ENCODE assay signal across 1 cellular context in genomic region chr19:45764947-45765346, GRCh38.
TF ChIP-seq lines count a peak whose summit lies in the region.

No MANE protein-coding gene starts in this region.

TF ChIP-seq in neural cell, 6 proteins besides CTCF, POLR2A, EP300 and RAD21 (continued from another document):
- no peak for TF ChIP-seq SMC3 (conservative IDR thresholded peaks at IDR 0.05; ENCODE audit: poor library complexity)
- TF ChIP-seq TAF1 (IDR thresholded peaks at IDR 0.05; ENCODE audit: low read depth): no peak
